7 cellular contexts compared by ENCODE assay signal in the genomic region with DNA sequence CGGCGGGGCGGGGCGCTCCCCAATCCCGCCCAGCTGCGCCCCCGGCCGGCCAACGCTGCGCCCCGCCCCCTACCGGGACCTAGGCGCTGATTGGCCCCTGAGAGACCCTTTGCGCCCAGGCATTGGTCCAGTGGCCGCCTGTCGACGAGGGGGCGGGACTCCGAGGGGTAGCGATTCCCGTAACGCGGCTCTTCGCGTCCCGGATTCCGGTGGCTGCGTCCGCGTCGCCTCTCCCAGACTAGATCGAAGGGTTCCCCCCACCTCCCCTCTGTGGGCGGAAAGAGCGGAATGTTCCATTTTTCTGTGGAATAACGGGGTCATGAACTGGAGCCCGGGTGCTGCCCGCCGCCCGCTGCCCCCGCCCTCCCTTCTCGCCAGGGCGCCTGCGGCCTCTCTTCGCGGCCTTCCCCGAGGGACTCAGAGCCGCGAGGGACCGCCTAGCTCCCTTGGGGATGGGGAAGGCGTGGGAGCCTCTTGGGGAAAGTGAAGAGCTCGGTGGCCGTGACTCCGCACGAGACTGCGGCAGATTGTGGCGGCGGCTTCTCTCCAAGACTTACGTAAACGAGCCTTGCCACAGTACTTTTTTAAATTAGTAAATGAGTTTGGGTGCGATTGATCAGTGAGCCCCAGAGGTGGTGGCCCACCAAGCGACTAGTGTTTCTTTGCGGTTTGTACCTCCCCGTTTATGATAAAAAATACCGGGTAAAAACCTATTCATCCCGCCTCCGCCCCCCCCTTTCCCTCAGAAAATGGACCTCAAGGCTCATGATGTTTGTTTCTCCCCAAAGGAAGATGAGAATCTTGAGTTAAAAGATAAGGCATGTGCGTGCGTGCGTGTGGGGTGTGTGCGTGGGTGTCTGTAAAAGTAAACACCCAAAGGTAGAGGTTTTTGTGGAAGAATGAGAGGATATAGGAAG.
DNase-seq lines count a peak whose midpoint lies in the region; ATAC-seq and TF ChIP-seq lines count a peak whose summit lies in the region.

No MANE protein-coding gene starts in this region.

- peak; percentile 92 for DNase-seq in NCI-H2029 (lab: John Stamatoyannopoulos, UW)
- DNase-seq in T-helper 9 cell, result peak; percentile 93
- peak; percentile 99 for DNase-seq in astrocyte of the hippocampus (ENCODE audit: low read depth, low spot score)
- peak; percentile 98 for DNase-seq in hippocampal formation (lab: John Stamatoyannopoulos, UW)
- peak; percentile 81 for DNase-seq in retinal pigment epithelial cell (ENCODE audit: low read depth)

- no peak for TF ChIP-seq CTCF in retinal pigment epithelial cell (conservative IDR thresholded peaks at IDR 0.05; ENCODE audit: low read depth, low read length)

- ATAC-seq in GM18511 (IDR thresholded peaks at IDR 0.05; ENCODE audit: unreplicated experiment) (peak; percentile 96), HG03025 (IDR thresholded peaks at IDR 0.05; ENCODE audit: low FRiP score, unreplicated experiment) (peak; percentile 96)

- peak overlapping the region; percentile 65 for H3K4me3 ChIP-seq in retinal pigment epithelial cell (ENCODE audit: low read length)

Comparison
In these comparisons a context has a peak if more than half of its experiments do, and no peak if none do; other contexts are left out.
1. Peak in every context shown above with its lines: DNase-seq, ATAC-seq and H3K4me3 ChIP-seq.